Comparison of ENCODE assay signal across 32 cellular contexts in genomic region chrX:45879512-45879911, GRCh38.
A peak's percentile ranks its signal among the peaks of the same experiment; 100 is the strongest.
DNase-seq lines count a peak whose midpoint lies in the region; ATAC-seq, FAIRE-seq and TF ChIP-seq lines count a peak whose summit lies in the region.
"Had no signal": no experiment of that assay in that cellular context is flagged by ENCODE, and none has a peak within 500 bp of the region (broad histone marks: within the 10 kb centered on the region; RNA-seq: fewer than 3 reads in every experiment).

No MANE protein-coding gene starts in this region.

- no peak for TF ChIP-seq RAD21 in HepG2 (CRISPR knock-in tag; IDR thresholded peaks at IDR 0.05)
- peak in 1 of 2 donors; percentile 22 for TF ChIP-seq RAD21 in liver (IDR thresholded peaks at IDR 0.05)

- 1% methylated on average over 3 of the region's 3 CpGs for WGBS in HepG2 (ENCODE audit: low lambda C conversion rate)
- WGBS in liver = 36% methylated on average over 3 of the region's 3 CpGs
- WGBS in heart left ventricle, 4 donors = 74 to 89% (median 79%) methylated on average over 3 of the region's 3 CpGs
- 68 to 79% (median 75%) methylated on average over 3 of the region's 3 CpGs for WGBS in ovary, 3 donors

- BruUV-seq in HepG2 (replicated peaks; lab: Mats Ljungman, UMichigan) = no TSS peak

- in situ Hi-C loops in HepG2 (cut with HindIII; ENCODE audit: extremely low pct_ligation_motif_present, low pct_unique_long_range_greater_than_20kb) = no loop called here

- TF ChIP-seq EP300 in HepG2 (IDR thresholded peaks at IDR 0.05; ENCODE audit: low read depth in 2 of 2, low read length in 2 of 2) = peak in 1 of 2 experiments; percentile 66; a peak in 2 of 4 replicates
- TF ChIP-seq EP300 in HepG2 (CRISPR knock-in tag; IDR thresholded peaks at IDR 0.05; ENCODE audit: borderline replicate concordance) = no peak
- no peak for TF ChIP-seq EP300 in ovary (IDR thresholded peaks at IDR 0.05)

- no peak overlapping the region for H2AFZ ChIP-seq in HepG2 (ENCODE audit: low read length)

- TF ChIP-seq CTCF in kidney (IDR thresholded peaks at IDR 0.05; ENCODE audit: borderline replicate concordance, extremely low read depth, insufficient read depth) (no peak), HepG2 (CRISPR knock-in tag; IDR thresholded peaks at IDR 0.05) (no peak), liver (IDR thresholded peaks at IDR 0.05; ENCODE audit: low read depth, low read length, missing input control) (no peak), heart left ventricle (IDR thresholded peaks at IDR 0.05) (no peak), ovary (IDR thresholded peaks at IDR 0.05) (no peak)

- H3K9ac ChIP-seq in kidney (ENCODE audit: low read length in 2 of 2) (no peak overlapping the region), HepG2 (ENCODE audit: insufficient read depth, low read depth, low read length) (no peak overlapping the region), liver (ENCODE audit: low read depth in 1 of 2, low read length in 2 of 2) (no peak overlapping the region)
- H3K9ac ChIP-seq: BLaER1; BLaER1 treated with 17β-estradiol and CSF1 and Interleukin-3, amounts not matched to agents 10 nM and 100 nM had no signal

- CTCF ChIA-PET in HepG2 (lab: Yijun Ruan, JAX; ENCODE audit: low intra/inter-chr PET ratio, low total read pairs) = no interaction called here

- no peaks in the 10 kb centered on the region for H3K36me3 ChIP-seq in kidney (ENCODE audit: control insufficient read depth in 1 of 2, insufficient read depth in 2 of 2, low read length in 2 of 2)
- H3K36me3 ChIP-seq in HepG2 (replicated peaks in 1 of 2; ENCODE audit: control insufficient read depth in 1 of 2, insufficient read depth in 2 of 2, low read length in 2 of 2) = no peaks in the 10 kb centered on the region
- H3K36me3 ChIP-seq in liver (ENCODE audit: control insufficient read depth in 4 of 4, insufficient read depth in 3 of 4, low read depth in 1 of 4, low read length in 3 of 4) = no peaks in the 10 kb centered on the region
- H3K36me3 ChIP-seq in heart left ventricle = no peaks in the 10 kb centered on the region
- no peaks in the 10 kb centered on the region for H3K36me3 ChIP-seq in ovary
- H3K36me3 ChIP-seq: BE2C; BLaER1; BLaER1 treated with 17β-estradiol and CSF1 and Interleukin-3, amounts not matched to agents 10 nM and 100 nM had no signal

- no peak overlapping the region for H3K4me2 ChIP-seq in HepG2 (ENCODE audit: low read depth, low read length)
- H3K4me2 ChIP-seq: A549; BLaER1; BLaER1 treated with 17β-estradiol and CSF1 and Interleukin-3, amounts not matched to agents 10 nM and 100 nM had no signal

- no peak for TF ChIP-seq POLR2A in HepG2 (IDR thresholded peaks at IDR 0.05; ENCODE audit: insufficient read depth in 1 of 2, low read depth in 2 of 2, low read length in 2 of 2)
- TF ChIP-seq POLR2A in heart left ventricle (IDR thresholded peaks at IDR 0.05) = no peak
- TF ChIP-seq POLR2A in ovary (IDR thresholded peaks at IDR 0.05) = no peak

- intact Hi-C loops in kidney (cut with DNase I) (no loop called here), HepG2 (cut with micrococcal nuclease; ENCODE audit: unreplicated experiment) (no loop called here), heart left ventricle (cut with DNase I) (no loop called here), ovary (cut with DNase I) (no loop called here)

- no peaks in the 10 kb centered on the region for H3K9me3 ChIP-seq in kidney (ENCODE audit: control insufficient read depth in 1 of 2, low read length in 2 of 2)
- no peaks in the 10 kb centered on the region for H3K9me3 ChIP-seq in HepG2 (ENCODE audit: low read length)
- no peaks in the 10 kb centered on the region for H3K9me3 ChIP-seq in liver (ENCODE audit: control insufficient read depth in 4 of 4, low read length in 3 of 4)
- H3K9me3 ChIP-seq in heart left ventricle = no peaks in the 10 kb centered on the region
- H3K9me3 ChIP-seq in ovary = no peaks in the 10 kb centered on the region
- H3K9me3 ChIP-seq: A549; BE2C; BLaER1; BLaER1 treated with 17β-estradiol and CSF1 and Interleukin-3, amounts not matched to agents 10 nM and 100 nM; Caco-2 had no signal

- H3K4me3 ChIP-seq in kidney (ENCODE audit: low read length in 2 of 2) = no peak overlapping the region
- no peak overlapping the region for H3K4me3 ChIP-seq in HepG2 (replicated peaks in 1 of 3; ENCODE audit: insufficient read depth in 1 of 3, low read depth in 2 of 3, low read length in 3 of 3)
- no peak overlapping the region for H3K4me3 ChIP-seq in liver (ENCODE audit: low read depth in 1 of 3, low read length in 3 of 3)
- H3K4me3 ChIP-seq in heart left ventricle = no peak overlapping the region
- no peak overlapping the region for H3K4me3 ChIP-seq in ovary
- H3K4me3 ChIP-seq: A549; BLaER1; BLaER1 treated with 17β-estradiol and CSF1 and Interleukin-3, amounts not matched to agents 10 nM and 100 nM had no signal

- DNase-seq in kidney = no peak
- peak; percentile 2 for DNase-seq in HepG2 (ENCODE audit: low spot score)
- DNase-seq in heart left ventricle = no peak
- no peak for DNase-seq in ovary
- DNase-seq: 8988T; ACHN; AML-193; BE2C; C1 segment of cervical spinal cord; Caco-2; Calu3; CD4-positive, alpha-beta memory T cell; CD4-positive, alpha-beta T cell; CD4-positive, CD25-positive, alpha-beta regulatory T cell; CD8-positive, alpha-beta memory T cell; CD8-positive, alpha-beta T cell; COR-L47; DMS 273 treated with DMSO at 0.1 percent for 48 hours; DMS153; DMS53; DMS79; DMS79 treated with DMSO at 0.1 percent for 48 hours; DND-41; EL had no signal

- FAIRE-seq in kidney (lab: Jason Lieb, UNC) (peak; percentile 77), HepG2 (lab: Jason Lieb, UNC) (no peak)
- FAIRE-seq: A549, D721Med had no signal

- no peaks in the 10 kb centered on the region for H3K79me2 ChIP-seq in HepG2 (ENCODE audit: insufficient read depth, low read length)

- ATAC-seq in HepG2 = no peak
- ATAC-seq in heart left ventricle = no peak
- ATAC-seq in HG02610 (IDR thresholded peaks at IDR 0.05; ENCODE audit: unreplicated experiment) = no peak
- ATAC-seq: A549; CD8-positive, alpha-beta T cell had no signal

- H3K27ac ChIP-seq in kidney (ENCODE audit: low read depth in 2 of 2, low read length in 2 of 2) = no peak overlapping the region
- H3K27ac ChIP-seq in HepG2 (ENCODE audit: extremely low read length, insufficient read depth, low read length) = no peak overlapping the region
- no peak overlapping the region for H3K27ac ChIP-seq in liver (ENCODE audit: low read depth in 1 of 2, low read length in 2 of 2)
- no peak overlapping the region for H3K27ac ChIP-seq in heart left ventricle
- no peak overlapping the region for H3K27ac ChIP-seq in ovary
- H3K27ac ChIP-seq: 22Rv1; A549; BLaER1; BLaER1 treated with 17β-estradiol and CSF1 and Interleukin-3, amounts not matched to agents 10 nM and 100 nM; C4-2B had no signal

- H3K4me1 ChIP-seq in kidney (ENCODE audit: control insufficient read depth in 1 of 2, insufficient read depth in 1 of 2, low read depth in 1 of 2, low read length in 2 of 2) (no peaks in the 10 kb centered on the region), HepG2 (ENCODE audit: insufficient read depth, low read length) (no peaks in the 10 kb centered on the region; the same call in 1 of the 2 replicates), liver (ENCODE audit: control insufficient read depth in 4 of 4, insufficient read depth in 4 of 4, low read length in 3 of 4) (no peaks in the 10 kb centered on the region), heart left ventricle (no peaks in the 10 kb centered on the region), ovary (ENCODE audit: insufficient read depth) (no peaks in the 10 kb centered on the region)
- H3K4me1 ChIP-seq: BE2C, BLaER1, Caco-2 had no signal

- H4K20me1 ChIP-seq in HepG2 (ENCODE audit: insufficient read depth, low read length) = no peaks in the 10 kb centered on the region
- H4K20me1 ChIP-seq: BLaER1; BLaER1 treated with 17β-estradiol and CSF1 and Interleukin-3, amounts not matched to agents 10 nM and 100 nM had no signal

- H3K27me3 ChIP-seq in HepG2 (ENCODE audit: control insufficient read depth in 1 of 2, insufficient read depth in 2 of 2, low read length in 2 of 2) = no peaks in the 10 kb centered on the region
- H3K27me3 ChIP-seq in liver (ENCODE audit: control insufficient read depth in 4 of 4, insufficient read depth in 4 of 4, low read length in 3 of 4) = no peaks in the 10 kb centered on the region
- H3K27me3 ChIP-seq in heart left ventricle = peaks cover 0 to 36% (median 0%) of the 10 kb centered on the region in 9 donors
- no peaks in the 10 kb centered on the region for H3K27me3 ChIP-seq in ovary
- H3K27me3 ChIP-seq: BE2C; BLaER1; BLaER1 treated with 17β-estradiol and CSF1 and Interleukin-3, amounts not matched to agents 10 nM and 100 nM had no signal

- POLR2A ChIA-PET in HepG2 (lab: Yijun Ruan, JAX) = interaction anchor here (1.5 kb wide), 1 partner anchor 15 kb away, joined by 3 read pairs; no protein-coding TSS in a partner anchor

TF ChIP-seq in HepG2, 621 proteins besides CTCF, POLR2A, EP300 and RAD21 (continues in another document):
- no peak for TF ChIP-seq ZBTB33 (CRISPR knock-in tag; IDR thresholded peaks at IDR 0.05)

TF ChIP-seq in liver, 16 proteins besides CTCF, POLR2A, EP300 and RAD21 (continues in another document):
- TF ChIP-seq RXRA (IDR thresholded peaks at IDR 0.05) (peak in 1 of 2 donors; percentile 90), MAX (IDR thresholded peaks at IDR 0.05) (no peak), YY1 (IDR thresholded peaks at IDR 0.05) (no peak), ZBTB33 (IDR thresholded peaks at IDR 0.05) (no peak), HNF4G (IDR thresholded peaks at IDR 0.05) (no peak), GABPA (IDR thresholded peaks at IDR 0.05 in 1 of 2, conservative IDR thresholded peaks at IDR 0.05 in 1 of 2) (no peak), FOXA2 (IDR thresholded peaks at IDR 0.05) (no peak), HNF4A (conservative IDR thresholded peaks at IDR 0.05) (peak in 1 of 2 donors; percentile 38), JUND (IDR thresholded peaks at IDR 0.05) (no peak), SP1 (IDR thresholded peaks at IDR 0.05) (peak; percentile 37)
